Comparison of ENCODE assay signal across 9 cellular contexts in the genomic region with DNA sequence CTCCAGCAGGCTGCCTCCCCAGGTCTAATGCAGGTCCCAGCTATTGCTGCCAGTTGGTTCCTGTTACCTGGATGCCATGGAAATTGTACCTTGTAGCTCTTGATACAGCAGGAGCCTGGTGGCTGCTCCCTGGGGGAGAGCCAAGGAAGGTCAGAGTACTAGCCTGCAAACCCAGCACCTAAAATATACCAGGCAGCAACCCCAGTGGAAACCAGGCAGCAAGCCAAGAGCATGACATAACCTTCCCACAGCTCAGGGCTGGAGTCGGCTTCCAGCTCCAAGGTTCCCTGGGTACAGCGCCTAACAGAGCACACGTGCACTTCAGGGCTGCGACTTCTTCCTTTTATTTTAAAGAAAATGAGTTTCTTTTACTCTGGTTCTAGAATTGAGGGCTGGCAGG. TPM values are rescaled to one million over a fixed set of nuclear protein-coding genes. Genes with fewer than 3 reads are reported as not detected.
DNase-seq lines count a peak whose midpoint lies in the region; ATAC-seq and TF ChIP-seq lines count a peak whose summit lies in the region.
"Had no signal": no experiment of that assay in that cellular context is flagged by ENCODE, and none has a peak within 500 bp of the region (broad histone marks: within the 10 kb centered on the region; RNA-seq: fewer than 3 reads in every experiment).

No MANE protein-coding gene starts in this region.

- no peak overlapping the region for H3K56ac ChIP-seq in IMR-90 (ENCODE audit: extremely low read depth, insufficient read depth, low read length)

- H2BK120ac ChIP-seq in IMR-90 (ENCODE audit: low read depth, low read length): no peak overlapping the region

- H3K79me1 ChIP-seq in IMR-90 (ENCODE audit: low read depth in 1 of 2, low read length in 2 of 2): no peaks in the 10 kb centered on the region

- CTCF ChIA-PET in IMR-90 (lab: Yijun Ruan, JAX) (interaction anchor here (0.5 to 0.6 kb wide), 2 partner anchors 352 to 762 kb away, joined by 4 read pairs; no protein-coding TSS in a partner anchor), RWPE1 (lab: Yijun Ruan, JAX) (interaction anchor here (0.6 to 1.1 kb wide), 2 partner anchors 102 to 131 kb away, joined by 3 to 6 read pairs; no protein-coding TSS in a partner anchor)

- no peak overlapping the region for H2BK15ac ChIP-seq in IMR-90 (ENCODE audit: low read depth, low read length)

- TF ChIP-seq CTCF in IMR-90 (conservative IDR thresholded peaks at IDR 0.05; ENCODE audit: low read depth, low read length) (no peak), RWPE1 (conservative IDR thresholded peaks at IDR 0.05; ENCODE audit: low read depth) (no peak)

- no peak overlapping the region for H2AK9ac ChIP-seq in IMR-90 (replicated peaks; ENCODE audit: low read depth, low read length, poor library complexity)

- no peak overlapping the region for H2BK5ac ChIP-seq in IMR-90 (ENCODE audit: low read depth, low read length, poor library complexity, severe bottlenecking)

- dilution Hi-C loops in IMR-90 (cut with HindIII; ENCODE audit: low sequenced_read_pairs, unreplicated experiment): no loop called here

- ATAC-seq in IMR-90 (ENCODE audit: low read depth) (peak; percentile 80), GM18505 (IDR thresholded peaks at IDR 0.05; ENCODE audit: unreplicated experiment) (no peak), GM18870 (IDR thresholded peaks at IDR 0.05; ENCODE audit: unreplicated experiment) (no peak)

- no peak overlapping the region for H3K4ac ChIP-seq in IMR-90 (ENCODE audit: low read depth, low read length)

- H4K5ac ChIP-seq in IMR-90 (ENCODE audit: low read depth, low read length): no peak overlapping the region

- H3K9ac ChIP-seq in IMR-90 (ENCODE audit: low read depth, low read length) (no peak overlapping the region), skeletal muscle tissue (ENCODE audit: low read depth in 1 of 3, low read length in 3 of 3) (no peak overlapping the region)

- no peak overlapping the region for H3K18ac ChIP-seq in IMR-90 (ENCODE audit: low read depth, low read length)

- no peak for TF ChIP-seq POLR2A in IMR-90 (IDR thresholded peaks at IDR 0.05; ENCODE audit: low read depth, low read length)
- TF ChIP-seq POLR2A in GM18505 (IDR thresholded peaks at IDR 0.05; ENCODE audit: borderline replicate concordance, extremely low read depth, insufficient read depth, insufficient read length): no peak

- no peak overlapping the region for H3K23ac ChIP-seq in IMR-90 (ENCODE audit: low read depth, low read length)

- no peak overlapping the region for H2AFZ ChIP-seq in IMR-90 (replicated peaks; ENCODE audit: low read length, poor library complexity)

- WGBS in IMR-90 (ENCODE audit: extremely low coverage in 2 of 2, insufficient read length in 1 of 2), 2 experiments: no CpG with 5 or more reads among the region's 4 CpGs

- H3K36me3 ChIP-seq in IMR-90 (ENCODE audit: control insufficient read depth, insufficient read depth, low read length) (no peaks in the 10 kb centered on the region), SJCRH30 (no peaks in the 10 kb centered on the region), skeletal muscle tissue (ENCODE audit: control insufficient read depth in 3 of 3, insufficient read depth in 3 of 3, low read length in 3 of 3) (no peaks in the 10 kb centered on the region)

- no peak overlapping the region for H2AK5ac ChIP-seq in IMR-90 (ENCODE audit: low read depth, low read length)

- peaks cover 5% of the 10 kb centered on the region; the same call in 1 of the 2 replicates for H3K4me1 ChIP-seq in IMR-90 (ENCODE audit: control insufficient read depth, insufficient read depth, low read length)
- no peaks in the 10 kb centered on the region for H3K4me1 ChIP-seq in SJCRH30
- H3K4me1 ChIP-seq in skeletal muscle tissue (ENCODE audit: control insufficient read depth in 3 of 3, insufficient read depth in 3 of 3, low read length in 3 of 3): peaks cover 23 to 37% (median 29%) of the 10 kb centered on the region in 3 donors

- H3K27me3 ChIP-seq in IMR-90 (ENCODE audit: control insufficient read depth, insufficient read depth, low read length): peaks cover 13% of the 10 kb centered on the region
- no peaks in the 10 kb centered on the region for H3K27me3 ChIP-seq in SJCRH30
- H3K27me3 ChIP-seq in skeletal muscle tissue (ENCODE audit: control insufficient read depth in 3 of 3, insufficient read depth in 3 of 3, low read length in 3 of 3): no peaks in the 10 kb centered on the region

- 0 out of 2 replicates have a peak, but pooled peaks cover 4% of the 10 kb centered on the region for H3K9me1 ChIP-seq in IMR-90 (ENCODE audit: insufficient read depth, low read length)

- no peaks in the 10 kb centered on the region for H4K20me1 ChIP-seq in IMR-90 (ENCODE audit: insufficient read depth, low read length)

- no peak overlapping the region for H3K27ac ChIP-seq in IMR-90 (ENCODE audit: insufficient read depth, low read length)
- no peak overlapping the region for H3K27ac ChIP-seq in SJCRH30
- peak overlapping the region; percentile 71 for H3K27ac ChIP-seq in skeletal muscle tissue (ENCODE audit: low read depth, low read length)
- H3K27ac ChIP-seq in RWPE1: no peak overlapping the region

- intact Hi-C loops in IMR-90 (cut with micrococcal nuclease): no loop called here
- intact Hi-C loops in cardiac septum (cut with DNase I): loop anchor here (2.0 kb wide), 1 partner anchor 55 kb away; no protein-coding TSS in a partner anchor

- no peak overlapping the region for H4K91ac ChIP-seq in IMR-90 (ENCODE audit: insufficient read depth, low read depth, low read length)

- DNase-seq in IMR-90: peak; percentile 63
- DNase-seq in SJCRH30: peak; percentile 36 to 59
- peak; percentile 92 for DNase-seq in cardiac septum (ENCODE audit: low spot score)
- no peak for DNase-seq in NOMO-1 treated with DMSO at 0.1 percent for 48 hours (lab: John Stamatoyannopoulos, UW; ENCODE audit: unreplicated experiment)
- DNase-seq in RWPE1 (ENCODE audit: low spot score): no peak
- DNase-seq: RPMI8226 had no signal

- in situ Hi-C loops in IMR-90 (cut with MboI; ENCODE audit: low sequenced_read_pairs): no loop called here

- no peak overlapping the region for H3K14ac ChIP-seq in IMR-90 (replicated peaks; ENCODE audit: low read depth, low read length)

- H3K4me3 ChIP-seq in IMR-90 (ENCODE audit: insufficient read depth, low read depth, low read length) (no peak overlapping the region), SJCRH30 (no peak overlapping the region), skeletal muscle tissue (ENCODE audit: low read length in 3 of 3) (peak overlapping the region in 1 of 3 donors; percentile 37)

- H3K9me3 ChIP-seq in IMR-90 (ENCODE audit: control insufficient read depth, insufficient read depth, low read length) (no peaks in the 10 kb centered on the region), SJCRH30 (replicated peaks) (no peaks in the 10 kb centered on the region), skeletal muscle tissue (ENCODE audit: control insufficient read depth in 3 of 3, low read length in 3 of 3) (no peaks in the 10 kb centered on the region)

- H3K4me2 ChIP-seq in IMR-90 (ENCODE audit: low read depth, low read length): no peak overlapping the region

- BruUV-seq in IMR-90 (replicated peaks; lab: Mats Ljungman, UMichigan): no TSS peak

- H2BK20ac ChIP-seq in IMR-90 (ENCODE audit: low read depth, low read length): no peak overlapping the region

- POLR2A ChIA-PET in IMR-90 (lab: Charles Lee; ENCODE audit: unreplicated experiment): no interaction called here
- POLR2A ChIA-PET in RWPE1 (lab: Yijun Ruan, JAX; ENCODE audit: low non-redundant PET): no interaction called here

- H4K8ac ChIP-seq in IMR-90 (ENCODE audit: low read depth in 2 of 2, low read length in 2 of 2): no peak overlapping the region

- TF ChIP-seq RAD21 in IMR-90 (IDR thresholded peaks at IDR 0.05; ENCODE audit: low read length): no peak

TF ChIP-seq in IMR-90, 13 proteins besides CTCF, POLR2A, EP300 and RAD21:
- TF ChIP-seq FOS (IDR thresholded peaks at IDR 0.05; ENCODE audit: low read depth, low read length) (no peak), SMC3 (IDR thresholded peaks at IDR 0.05; ENCODE audit: low read depth, low read length) (no peak), NFE2L2 (IDR thresholded peaks at IDR 0.05; ENCODE audit: low read depth, low read length) (no peak), MXI1 (IDR thresholded peaks at IDR 0.05; ENCODE audit: borderline replicate concordance, low read depth, low read length) (no peak), BHLHE40 (IDR thresholded peaks at IDR 0.05; ENCODE audit: low read depth, low read length) (no peak; the same call in 1 of the 2 replicates), MAFK (IDR thresholded peaks at IDR 0.05; ENCODE audit: low read depth, low read length) (no peak), MAZ (IDR thresholded peaks at IDR 0.05; ENCODE audit: borderline replicate concordance, low read depth, low read length) (no peak), RFX5 (IDR thresholded peaks at IDR 0.05; ENCODE audit: low read depth, low read length) (no peak), RCOR1 (IDR thresholded peaks at IDR 0.05; ENCODE audit: insufficient replicate concordance, low read length) (no peak), CEBPB (IDR thresholded peaks at IDR 0.05; ENCODE audit: low read depth, low read length) (no peak), CHD1 (IDR thresholded peaks at IDR 0.05; ENCODE audit: low read depth, low read length) (no peak)
- TF ChIP-seq, protein P1, sequence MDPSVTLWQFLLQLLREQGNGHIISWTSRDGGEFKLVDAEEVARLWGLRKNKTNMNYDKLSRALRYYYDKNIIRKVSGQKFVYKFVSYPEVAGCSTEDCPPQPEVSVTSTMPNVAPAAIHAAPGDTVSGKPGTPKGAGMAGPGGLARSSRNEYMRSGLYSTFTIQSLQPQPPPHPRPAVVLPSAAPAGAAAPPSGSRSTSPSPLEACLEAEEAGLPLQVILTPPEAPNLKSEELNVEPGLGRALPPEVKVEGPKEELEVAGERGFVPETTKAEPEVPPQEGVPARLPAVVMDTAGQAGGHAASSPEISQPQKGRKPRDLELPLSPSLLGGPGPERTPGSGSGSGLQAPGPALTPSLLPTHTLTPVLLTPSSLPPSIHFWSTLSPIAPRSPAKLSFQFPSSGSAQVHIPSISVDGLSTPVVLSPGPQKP (IDR thresholded peaks at IDR 0.05; ENCODE audit: borderline replicate concordance, low read depth, low read length): no peak
- TF ChIP-seq, protein P2, sequence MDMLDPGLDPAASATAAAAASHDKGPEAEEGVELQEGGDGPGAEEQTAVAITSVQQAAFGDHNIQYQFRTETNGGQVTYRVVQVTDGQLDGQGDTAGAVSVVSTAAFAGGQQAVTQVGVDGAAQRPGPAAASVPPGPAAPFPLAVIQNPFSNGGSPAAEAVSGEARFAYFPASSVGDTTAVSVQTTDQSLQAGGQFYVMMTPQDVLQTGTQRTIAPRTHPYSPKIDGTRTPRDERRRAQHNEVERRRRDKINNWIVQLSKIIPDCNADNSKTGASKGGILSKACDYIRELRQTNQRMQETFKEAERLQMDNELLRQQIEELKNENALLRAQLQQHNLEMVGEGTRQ (IDR thresholded peaks at IDR 0.05; ENCODE audit: low read depth, low read length): no peak

RNA-seq across cellular contexts. Expression of gene TNP1, which starts 30.3 kb away (rescaled TPM):
- total RNA-seq in IMR-90 (2012; rRNA removed) (not detected in 2 replicates), cardiac septum (not detected), skeletal muscle tissue (not detected)
- polyA plus RNA-seq in IMR-90 (2012; rRNA removed): not detected in 2 replicates
- not detected in 2 replicates for polyA plus RNA-seq in IMR-90 (2012; cell fraction: cytosol; rRNA removed)
- not detected in 2 replicates for polyA plus RNA-seq in IMR-90 (2012; cell fraction: nucleus; rRNA removed; ENCODE audit: low replicate concordance)
- total RNA-seq in SJCRH30 (2014; rRNA removed; shearing (Covaris generic)): not detected in 2 replicates

Comparison
In these comparisons a context has a peak if more than half of its experiments do, and no peak if none do; other contexts are left out.
1. DNase-seq: peak in IMR-90 (single experiment), SJCRH30 (2 of 2) and cardiac septum (single experiment); none in NOMO-1 treated with DMSO at 0.1 percent for 48 hours (single experiment) and RWPE1 (single experiment).